19 cellular contexts compared by ENCODE assay signal in the genomic region with DNA sequence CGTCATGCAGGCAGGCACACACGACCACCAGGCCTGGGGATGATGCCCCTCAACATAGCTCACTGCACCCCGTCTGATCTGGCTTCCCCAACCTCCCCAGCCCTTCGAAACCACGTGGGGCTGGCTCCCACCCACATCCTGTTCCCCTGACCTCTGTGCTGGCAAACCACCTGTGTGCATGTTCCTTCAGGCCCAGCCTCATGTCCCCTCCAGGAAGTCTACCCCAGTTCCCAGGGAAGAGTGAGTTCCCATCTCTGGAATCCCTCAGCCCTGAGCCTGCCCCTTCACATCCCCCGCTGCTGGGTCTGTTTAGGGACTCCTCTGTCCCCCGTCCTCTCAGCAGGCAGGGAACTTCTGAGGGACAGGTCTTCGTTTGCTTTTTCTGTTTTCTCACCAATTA. TPM values are rescaled to one million over a fixed set of nuclear protein-coding genes. Genes with fewer than 3 reads are reported as not detected.
DNase-seq lines count a peak whose midpoint lies in the region; ATAC-seq and TF ChIP-seq lines count a peak whose summit lies in the region.
"Had no signal": no experiment of that assay in that cellular context is flagged by ENCODE, and none has a peak within 500 bp of the region (broad histone marks: within the 10 kb centered on the region; RNA-seq: fewer than 3 reads in every experiment).

No MANE protein-coding gene starts in this region.

- no peak overlapping the region for H3K27ac ChIP-seq in BLaER1 treated with 17β-estradiol and CSF1 and Interleukin-3, amounts not matched to agents 10 nM and 100 nM
- H3K27ac ChIP-seq in CD8-positive, alpha-beta memory T cell (ENCODE audit: low read depth, low read length), result no peak overlapping the region
- H3K27ac ChIP-seq in neural progenitor cell, result no peak overlapping the region
- H3K27ac ChIP-seq: tibial artery, VCaP had no signal

- no peak for TF ChIP-seq CTCF in epithelial cell of esophagus (IDR thresholded peaks at IDR 0.05; ENCODE audit: insufficient read depth, low read depth, low read length, missing control alignments)
- TF ChIP-seq CTCF in GM20000 (IDR thresholded peaks at IDR 0.05; ENCODE audit: extremely low read depth, missing control alignments), result no peak
- no peak for TF ChIP-seq CTCF in neural progenitor cell (IDR thresholded peaks at IDR 0.05)

- peak in 2 of 5 donors; percentile 47 to 54 for DNase-seq in CD8-positive, alpha-beta memory T cell
- DNase-seq in activated CD4-positive, alpha-beta memory T cell treated with anti-CD3 and anti-CD28 coated beads, Interleukin-2, amount 10 ng/mL, durations not matched to agents 7 days and 5 days, result peak; percentile 51
- DNase-seq in epithelial cell of esophagus (ENCODE audit: low read depth) (peak; percentile 71), medulla oblongata (ENCODE audit: extremely low spot score) (no peak), GM20000 (ENCODE audit: low spot score) (no peak), neural progenitor cell (ENCODE audit: low spot score) (no peak)
- DNase-seq: MV-4-11; NCI-H2081; NCI-H524 treated with DMSO at 0.1 percent for 48 hours; OCI-M1; stimulated activated CD4-positive, alpha-beta T cell treated with anti-CD3 and anti-CD28 coated beads, Interleukin-4, amount 100 ng/mL, for 24 hours; tibial artery had no signal

- CTCF ChIA-PET in CD8-positive, alpha-beta memory T cell (lab: Charles Lee), result no interaction called here
- CTCF ChIA-PET in activated CD4-positive, alpha-beta memory T cell treated with anti-CD3 and anti-CD28 coated beads, Interleukin-2, amount 10 ng/mL, durations not matched to agents 7 days and 5 days (lab: Charles Lee), result no interaction called here

- peaks cover 8 to 16% (median 8%) of the 10 kb centered on the region in 3 donors for H3K4me1 Mint-ChIP-seq in CD8-positive, alpha-beta memory T cell
- H3K4me1 Mint-ChIP-seq in activated CD4-positive, alpha-beta memory T cell treated with anti-CD3 and anti-CD28 coated beads, Interleukin-2, amount 10 ng/mL, durations not matched to agents 7 days and 5 days, result peaks cover 11% of the 10 kb centered on the region
- peaks cover 19% of the 10 kb centered on the region for H3K4me1 Mint-ChIP-seq in neural progenitor cell

- no peaks in the 10 kb centered on the region for H3K79me2 ChIP-seq in neural progenitor cell (ENCODE audit: low read depth)

- H3K27me3 ChIP-seq in BLaER1 treated with 17β-estradiol and CSF1 and Interleukin-3, amounts not matched to agents 10 nM and 100 nM, result peaks cover 0 to 3% (median 0%) of the 10 kb centered on the region in 11 experiments; a peak in 2 of 22 replicates
- peaks cover 2% of the 10 kb centered on the region for H3K27me3 ChIP-seq in CD8-positive, alpha-beta memory T cell (ENCODE audit: insufficient read depth, low read length, poor library complexity, severe bottlenecking)
- peaks cover 4% of the 10 kb centered on the region for H3K27me3 ChIP-seq in neural progenitor cell

- no peak for ATAC-seq in GM18511 (IDR thresholded peaks at IDR 0.05; ENCODE audit: unreplicated experiment)
- ATAC-seq: HepG2 had no signal

- peaks cover 0 to 9% (median 5%) of the 10 kb centered on the region in 10 experiments; a peak in 13 of 20 replicates for H3K4me1 ChIP-seq in BLaER1 treated with 17β-estradiol and CSF1 and Interleukin-3, amounts not matched to agents 10 nM and 100 nM
- peaks cover 12% of the 10 kb centered on the region for H3K4me1 ChIP-seq in CD8-positive, alpha-beta memory T cell (ENCODE audit: insufficient read depth, low read length)
- no peaks in the 10 kb centered on the region for H3K4me1 ChIP-seq in neural progenitor cell

- POLR2A ChIA-PET in CD8-positive, alpha-beta memory T cell (lab: Charles Lee), result no interaction called here
- POLR2A ChIA-PET in activated CD4-positive, alpha-beta memory T cell treated with anti-CD3 and anti-CD28 coated beads, Interleukin-2, amount 10 ng/mL, durations not matched to agents 7 days and 5 days (lab: Charles Lee), result no interaction called here

- H3K9ac ChIP-seq in BLaER1 treated with 17β-estradiol and CSF1 and Interleukin-3, amounts not matched to agents 10 nM and 100 nM, result no peak overlapping the region
- H3K9ac ChIP-seq in neural progenitor cell, result no peak overlapping the region

- no peaks in the 10 kb centered on the region for H3K36me3 Mint-ChIP-seq in CD8-positive, alpha-beta memory T cell
- H3K36me3 Mint-ChIP-seq in activated CD4-positive, alpha-beta memory T cell treated with anti-CD3 and anti-CD28 coated beads, Interleukin-2, amount 10 ng/mL, durations not matched to agents 7 days and 5 days (ENCODE audit: low read depth), result no peaks in the 10 kb centered on the region
- H3K36me3 Mint-ChIP-seq in neural progenitor cell, result no peaks in the 10 kb centered on the region

- no peaks in the 10 kb centered on the region for H3K36me3 ChIP-seq in BLaER1 treated with 17β-estradiol and CSF1 and Interleukin-3, amounts not matched to agents 10 nM and 100 nM
- no peaks in the 10 kb centered on the region for H3K36me3 ChIP-seq in CD8-positive, alpha-beta memory T cell (ENCODE audit: insufficient read depth, low read length)
- H3K36me3 ChIP-seq in neural progenitor cell, result no peaks in the 10 kb centered on the region
- H3K36me3 ChIP-seq: tibial artery had no signal

- peaks cover 10 to 11% of the 10 kb centered on the region in 2 donors for H3K27me3 Mint-ChIP-seq in CD8-positive, alpha-beta memory T cell
- H3K27me3 Mint-ChIP-seq in activated CD4-positive, alpha-beta memory T cell treated with anti-CD3 and anti-CD28 coated beads, Interleukin-2, amount 10 ng/mL, durations not matched to agents 7 days and 5 days, result peaks cover 6% of the 10 kb centered on the region
- H3K27me3 Mint-ChIP-seq in neural progenitor cell (ENCODE audit: insufficient read depth, low read depth), result peaks cover 5% of the 10 kb centered on the region

- no peaks in the 10 kb centered on the region for H3F3A ChIP-seq in neural progenitor cell (ENCODE audit: low read depth)

- peaks cover 0 to 4% (median 0%) of the 10 kb centered on the region in 11 experiments; a peak in 2 of 22 replicates for H4K20me1 ChIP-seq in BLaER1 treated with 17β-estradiol and CSF1 and Interleukin-3, amounts not matched to agents 10 nM and 100 nM
- H4K20me1 ChIP-seq in neural progenitor cell (ENCODE audit: low read depth), result no peaks in the 10 kb centered on the region

- H2AFZ ChIP-seq in neural progenitor cell (replicated peaks), result no peak overlapping the region

- no peak overlapping the region for H3K4me3 ChIP-seq in BLaER1 treated with 17β-estradiol and CSF1 and Interleukin-3, amounts not matched to agents 10 nM and 100 nM
- no peak overlapping the region for H3K4me3 ChIP-seq in CD8-positive, alpha-beta memory T cell (ENCODE audit: low read length)
- H3K4me3 ChIP-seq in epithelial cell of esophagus (ENCODE audit: low read length), result no peak overlapping the region
- no peak overlapping the region for H3K4me3 ChIP-seq in neural progenitor cell
- H3K4me3 ChIP-seq: tibial artery had no signal

- H3K4me3 Mint-ChIP-seq in CD8-positive, alpha-beta memory T cell, result peak overlapping the region in 4 of 7 donors; percentile 22 to 55 (median 52)
- no peak overlapping the region for H3K4me3 Mint-ChIP-seq in activated CD4-positive, alpha-beta memory T cell treated with anti-CD3 and anti-CD28 coated beads, Interleukin-2, amount 10 ng/mL, durations not matched to agents 7 days and 5 days
- H3K4me3 Mint-ChIP-seq in neural progenitor cell, result no peak overlapping the region

- no peaks in the 10 kb centered on the region for H3K9me3 Mint-ChIP-seq in CD8-positive, alpha-beta memory T cell
- no peaks in the 10 kb centered on the region for H3K9me3 Mint-ChIP-seq in activated CD4-positive, alpha-beta memory T cell treated with anti-CD3 and anti-CD28 coated beads, Interleukin-2, amount 10 ng/mL, durations not matched to agents 7 days and 5 days
- no peaks in the 10 kb centered on the region for H3K9me3 Mint-ChIP-seq in neural progenitor cell

- no peaks in the 10 kb centered on the region for H3K9me3 ChIP-seq in BLaER1 treated with 17β-estradiol and CSF1 and Interleukin-3, amounts not matched to agents 10 nM and 100 nM (replicated peaks in 1 of 11)
- H3K9me3 ChIP-seq in CD8-positive, alpha-beta memory T cell (ENCODE audit: low read length), result no peaks in the 10 kb centered on the region
- H3K9me3 ChIP-seq in neural progenitor cell (ENCODE audit: low read depth), result no peaks in the 10 kb centered on the region
- H3K9me3 ChIP-seq: tibial artery had no signal

- peak overlapping the region; percentile 2 to 83 (median 60) for H3K27ac Mint-ChIP-seq in CD8-positive, alpha-beta memory T cell
- H3K27ac Mint-ChIP-seq in activated CD4-positive, alpha-beta memory T cell treated with anti-CD3 and anti-CD28 coated beads, Interleukin-2, amount 10 ng/mL, durations not matched to agents 7 days and 5 days, result no peak overlapping the region
- no peak overlapping the region for H3K27ac Mint-ChIP-seq in neural progenitor cell

- peak overlapping the region in 6 of 11 experiments; percentile 2 to 35 (median 20); a peak in 4 of 22 replicates for H3K4me2 ChIP-seq in BLaER1 treated with 17β-estradiol and CSF1 and Interleukin-3, amounts not matched to agents 10 nM and 100 nM
- no peak overlapping the region for H3K4me2 ChIP-seq in neural progenitor cell

RNA-seq across cellular contexts. Expression of a gene that starts 7.1 kb away (rescaled TPM):
- total RNA-seq in CD8-positive, alpha-beta memory T cell, result under 1 TPM; 0.13 to 0.37 TPM
- polyA plus RNA-seq in CD8-positive, alpha-beta memory T cell, result 0.82 TPM
- not detected for total RNA-seq in activated CD4-positive, alpha-beta memory T cell treated with anti-CD3 and anti-CD28 coated beads, Interleukin-2, amount 10 ng/mL, durations not matched to agents 7 days and 5 days
- total RNA-seq in neural progenitor cell (ENCODE audit: low replicate concordance), result 0.34 TPM in 1 of 2 replicates, not detected in the other
- total RNA-seq: HepG2 had no signal
- polyA plus RNA-seq: HepG2 had no signal

RNA-seq across cellular contexts. Expression of a gene that starts 10.3 kb away (rescaled TPM):
- total RNA-seq in CD8-positive, alpha-beta memory T cell, result under 1 TPM; 0.24 to 0.35 TPM
- 0.33 TPM for polyA plus RNA-seq in CD8-positive, alpha-beta memory T cell
- total RNA-seq in activated CD4-positive, alpha-beta memory T cell treated with anti-CD3 and anti-CD28 coated beads, Interleukin-2, amount 10 ng/mL, durations not matched to agents 7 days and 5 days, result under 1 TPM; 0.08 to 0.23 TPM
- total RNA-seq in neural progenitor cell (ENCODE audit: low replicate concordance), result 0.36 and 0.53 TPM in 2 replicates

RNA-seq across cellular contexts. Expression of a gene that starts 20.5 kb away (rescaled TPM):
- total RNA-seq in CD8-positive, alpha-beta memory T cell, result not detected
- not detected for polyA plus RNA-seq in CD8-positive, alpha-beta memory T cell
- total RNA-seq in activated CD4-positive, alpha-beta memory T cell treated with anti-CD3 and anti-CD28 coated beads, Interleukin-2, amount 10 ng/mL, durations not matched to agents 7 days and 5 days, result not detected
- not detected in 2 replicates for total RNA-seq in neural progenitor cell (ENCODE audit: low replicate concordance)
- total RNA-seq: cerebellum, HepG2, liver, skeletal muscle tissue had no signal
- polyA plus RNA-seq: HepG2, liver had no signal

RNA-seq across cellular contexts. Expression of a gene that starts 23.3 kb away (rescaled TPM):
- total RNA-seq in CD8-positive, alpha-beta memory T cell, result 10 to 100 TPM; 43.9 TPM
- 42.8 TPM for polyA plus RNA-seq in CD8-positive, alpha-beta memory T cell
- total RNA-seq in activated CD4-positive, alpha-beta memory T cell treated with anti-CD3 and anti-CD28 coated beads, Interleukin-2, amount 10 ng/mL, durations not matched to agents 7 days and 5 days, result 10 to 100 TPM; 24.7 to 25.4 TPM
- 14.7 and 29.2 TPM in 2 replicates for total RNA-seq in neural progenitor cell (ENCODE audit: low replicate concordance)

RNA-seq across cellular contexts. Expression of a gene that starts 43.2 kb away (rescaled TPM):
- 10 to 100 TPM; 75.0 to 78.7 TPM for total RNA-seq in CD8-positive, alpha-beta memory T cell
- polyA plus RNA-seq in CD8-positive, alpha-beta memory T cell, result 17.1 TPM
- 10 to 100 TPM; 53.3 to 60.3 TPM for total RNA-seq in activated CD4-positive, alpha-beta memory T cell treated with anti-CD3 and anti-CD28 coated beads, Interleukin-2, amount 10 ng/mL, durations not matched to agents 7 days and 5 days
- 21.9 and 39.4 TPM in 2 replicates for total RNA-seq in neural progenitor cell (ENCODE audit: low replicate concordance)

Comparison
In these comparisons a context has a peak if more than half of its experiments do, and no peak if none do; other contexts are left out.
1. DNase-seq: peak in activated CD4-positive, alpha-beta memory T cell treated with anti-CD3 and anti-CD28 coated beads, Interleukin-2, amount 10 ng/mL, durations not matched to agents 7 days and 5 days (single experiment) and epithelial cell of esophagus (single experiment); none in medulla oblongata (single experiment), GM20000 (single experiment) and neural progenitor cell (single experiment).
2. H3K27ac Mint-ChIP-seq: peak in CD8-positive, alpha-beta memory T cell (8 of 8); none in activated CD4-positive, alpha-beta memory T cell treated with anti-CD3 and anti-CD28 coated beads, Interleukin-2, amount 10 ng/mL, durations not matched to agents 7 days and 5 days (single experiment) and neural progenitor cell (single experiment).
3. H3K4me3 Mint-ChIP-seq: peak in CD8-positive, alpha-beta memory T cell (4 of 7); none in activated CD4-positive, alpha-beta memory T cell treated with anti-CD3 and anti-CD28 coated beads, Interleukin-2, amount 10 ng/mL, durations not matched to agents 7 days and 5 days (single experiment) and neural progenitor cell (single experiment).